Comparison of ENCODE assay signal across 2 cellular contexts in the genomic region with DNA sequence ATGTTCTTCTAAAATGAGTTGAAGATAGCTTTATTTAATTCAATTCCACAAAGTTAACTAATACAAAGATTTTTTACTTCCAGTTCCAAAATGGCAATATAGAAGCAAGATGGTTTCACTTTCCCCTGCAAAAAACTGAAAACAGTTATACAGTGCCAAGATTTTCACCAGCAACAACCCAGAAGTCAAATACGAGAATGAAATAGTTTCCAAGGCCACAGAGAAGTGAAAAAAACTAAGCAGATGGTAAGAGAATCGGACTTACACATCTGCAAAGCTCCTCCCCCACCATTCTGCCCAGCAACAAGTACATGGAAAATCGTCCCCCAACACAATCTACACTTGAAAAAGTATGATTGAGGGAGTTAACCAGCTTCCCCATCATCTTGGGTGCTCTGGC.
TF ChIP-seq lines count a peak whose summit lies in the region.

No MANE protein-coding gene starts in this region.

TF ChIP-seq in SK-N-SH, 30 proteins besides CTCF, POLR2A, EP300 and RAD21:
- no peak for TF ChIP-seq NRF1 (IDR thresholded peaks at IDR 0.05; ENCODE audit: low read depth, low read length)
- TF ChIP-seq FOXJ3 (CRISPR knock-in tag; IDR thresholded peaks at IDR 0.05), result no peak
- TF ChIP-seq NFIC (IDR thresholded peaks at IDR 0.05; ENCODE audit: borderline replicate concordance), result no peak
- TF ChIP-seq, protein P1, sequence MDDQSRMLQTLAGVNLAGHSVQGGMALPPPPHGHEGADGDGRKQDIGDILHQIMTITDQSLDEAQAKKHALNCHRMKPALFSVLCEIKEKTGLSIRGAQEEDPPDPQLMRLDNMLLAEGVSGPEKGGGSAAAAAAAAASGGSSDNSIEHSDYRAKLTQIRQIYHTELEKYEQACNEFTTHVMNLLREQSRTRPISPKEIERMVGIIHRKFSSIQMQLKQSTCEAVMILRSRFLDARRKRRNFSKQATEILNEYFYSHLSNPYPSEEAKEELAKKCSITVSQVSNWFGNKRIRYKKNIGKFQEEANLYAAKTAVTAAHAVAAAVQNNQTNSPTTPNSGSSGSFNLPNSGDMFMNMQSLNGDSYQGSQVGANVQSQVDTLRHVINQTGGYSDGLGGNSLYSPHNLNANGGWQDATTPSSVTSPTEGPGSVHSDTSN (IDR thresholded peaks at IDR 0.05), result no peak
- peak; percentile 24; the same call in 1 of the 2 replicates for TF ChIP-seq RFX5 (IDR thresholded peaks at IDR 0.05; ENCODE audit: low read length)

TF ChIP-seq in SK-N-SH treated with all-trans-retinoic acid at 6 μM for 48 hours, 23 proteins besides CTCF, POLR2A, EP300 and RAD21:
- no peak for TF ChIP-seq CSDC2 (CRISPR knock-in tag; IDR thresholded peaks at IDR 0.05)
- TF ChIP-seq PPARA (CRISPR knock-in tag; IDR thresholded peaks at IDR 0.05; ENCODE audit: borderline replicate concordance), result no peak
- TF ChIP-seq ARNTL (CRISPR knock-in tag; IDR thresholded peaks at IDR 0.05; ENCODE audit: borderline replicate concordance, low read depth), result no peak
- no peak for TF ChIP-seq RARB (CRISPR knock-in tag; IDR thresholded peaks at IDR 0.05)
- no peak for TF ChIP-seq ZFP3 (CRISPR knock-in tag; IDR thresholded peaks at IDR 0.05)
- TF ChIP-seq ZFP30 (CRISPR knock-in tag; IDR thresholded peaks at IDR 0.05), result no peak
- TF ChIP-seq, protein P2, sequence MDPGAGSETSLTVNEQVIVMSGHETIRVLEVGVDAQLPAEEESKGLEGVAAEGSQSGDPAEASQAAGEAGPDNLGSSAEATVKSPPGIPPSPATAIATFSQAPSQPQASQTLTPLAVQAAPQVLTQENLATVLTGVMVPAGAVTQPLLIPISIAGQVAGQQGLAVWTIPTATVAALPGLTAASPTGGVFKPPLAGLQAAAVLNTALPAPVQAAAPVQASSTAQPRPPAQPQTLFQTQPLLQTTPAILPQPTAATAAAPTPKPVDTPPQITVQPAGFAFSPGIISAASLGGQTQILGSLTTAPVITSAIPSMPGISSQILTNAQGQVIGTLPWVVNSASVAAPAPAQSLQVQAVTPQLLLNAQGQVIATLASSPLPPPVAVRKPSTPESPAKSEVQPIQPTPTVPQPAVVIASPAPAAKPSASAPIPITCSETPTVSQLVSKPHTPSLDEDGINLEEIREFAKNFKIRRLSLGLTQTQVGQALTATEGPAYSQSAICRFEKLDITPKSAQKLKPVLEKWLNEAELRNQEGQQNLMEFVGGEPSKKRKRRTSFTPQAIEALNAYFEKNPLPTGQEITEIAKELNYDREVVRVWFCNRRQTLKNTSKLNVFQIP (CRISPR knock-in tag; IDR thresholded peaks at IDR 0.05; ENCODE audit: borderline replicate concordance, low read depth), result no peak
- no peak for TF ChIP-seq ZC3H10 (CRISPR knock-in tag; IDR thresholded peaks at IDR 0.05)
- TF ChIP-seq ZNF8 (CRISPR knock-in tag; IDR thresholded peaks at IDR 0.05), result no peak
- TF ChIP-seq, protein P3, sequence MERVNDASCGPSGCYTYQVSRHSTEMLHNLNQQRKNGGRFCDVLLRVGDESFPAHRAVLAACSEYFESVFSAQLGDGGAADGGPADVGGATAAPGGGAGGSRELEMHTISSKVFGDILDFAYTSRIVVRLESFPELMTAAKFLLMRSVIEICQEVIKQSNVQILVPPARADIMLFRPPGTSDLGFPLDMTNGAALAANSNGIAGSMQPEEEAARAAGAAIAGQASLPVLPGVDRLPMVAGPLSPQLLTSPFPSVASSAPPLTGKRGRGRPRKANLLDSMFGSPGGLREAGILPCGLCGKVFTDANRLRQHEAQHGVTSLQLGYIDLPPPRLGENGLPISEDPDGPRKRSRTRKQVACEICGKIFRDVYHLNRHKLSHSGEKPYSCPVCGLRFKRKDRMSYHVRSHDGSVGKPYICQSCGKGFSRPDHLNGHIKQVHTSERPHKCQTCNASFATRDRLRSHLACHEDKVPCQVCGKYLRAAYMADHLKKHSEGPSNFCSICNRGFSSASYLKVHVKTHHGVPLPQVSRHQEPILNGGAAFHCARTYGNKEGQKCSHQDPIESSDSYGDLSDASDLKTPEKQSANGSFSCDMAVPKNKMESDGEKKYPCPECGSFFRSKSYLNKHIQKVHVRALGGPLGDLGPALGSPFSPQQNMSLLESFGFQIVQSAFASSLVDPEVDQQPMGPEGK (CRISPR knock-in tag; IDR thresholded peaks at IDR 0.05; ENCODE audit: borderline replicate concordance), result no peak
- no peak for TF ChIP-seq TCF4 (CRISPR knock-in tag; IDR thresholded peaks at IDR 0.05; ENCODE audit: borderline replicate concordance)
- TF ChIP-seq, protein P4, sequence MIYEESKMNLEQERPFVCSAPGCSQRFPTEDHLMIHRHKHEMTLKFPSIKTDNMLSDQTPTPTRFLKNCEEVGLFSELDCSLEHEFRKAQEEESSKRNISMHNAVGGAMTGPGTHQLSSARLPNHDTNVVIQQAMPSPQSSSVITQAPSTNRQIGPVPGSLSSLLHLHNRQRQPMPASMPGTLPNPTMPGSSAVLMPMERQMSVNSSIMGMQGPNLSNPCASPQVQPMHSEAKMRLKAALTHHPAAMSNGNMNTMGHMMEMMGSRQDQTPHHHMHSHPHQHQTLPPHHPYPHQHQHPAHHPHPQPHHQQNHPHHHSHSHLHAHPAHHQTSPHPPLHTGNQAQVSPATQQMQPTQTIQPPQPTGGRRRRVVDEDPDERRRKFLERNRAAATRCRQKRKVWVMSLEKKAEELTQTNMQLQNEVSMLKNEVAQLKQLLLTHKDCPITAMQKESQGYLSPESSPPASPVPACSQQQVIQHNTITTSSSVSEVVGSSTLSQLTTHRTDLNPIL (CRISPR knock-in tag; IDR thresholded peaks at IDR 0.05; ENCODE audit: low read depth), result no peak
- TF ChIP-seq BACH2 (CRISPR knock-in tag; IDR thresholded peaks at IDR 0.05; ENCODE audit: borderline replicate concordance), result no peak
- TF ChIP-seq, protein P5, sequence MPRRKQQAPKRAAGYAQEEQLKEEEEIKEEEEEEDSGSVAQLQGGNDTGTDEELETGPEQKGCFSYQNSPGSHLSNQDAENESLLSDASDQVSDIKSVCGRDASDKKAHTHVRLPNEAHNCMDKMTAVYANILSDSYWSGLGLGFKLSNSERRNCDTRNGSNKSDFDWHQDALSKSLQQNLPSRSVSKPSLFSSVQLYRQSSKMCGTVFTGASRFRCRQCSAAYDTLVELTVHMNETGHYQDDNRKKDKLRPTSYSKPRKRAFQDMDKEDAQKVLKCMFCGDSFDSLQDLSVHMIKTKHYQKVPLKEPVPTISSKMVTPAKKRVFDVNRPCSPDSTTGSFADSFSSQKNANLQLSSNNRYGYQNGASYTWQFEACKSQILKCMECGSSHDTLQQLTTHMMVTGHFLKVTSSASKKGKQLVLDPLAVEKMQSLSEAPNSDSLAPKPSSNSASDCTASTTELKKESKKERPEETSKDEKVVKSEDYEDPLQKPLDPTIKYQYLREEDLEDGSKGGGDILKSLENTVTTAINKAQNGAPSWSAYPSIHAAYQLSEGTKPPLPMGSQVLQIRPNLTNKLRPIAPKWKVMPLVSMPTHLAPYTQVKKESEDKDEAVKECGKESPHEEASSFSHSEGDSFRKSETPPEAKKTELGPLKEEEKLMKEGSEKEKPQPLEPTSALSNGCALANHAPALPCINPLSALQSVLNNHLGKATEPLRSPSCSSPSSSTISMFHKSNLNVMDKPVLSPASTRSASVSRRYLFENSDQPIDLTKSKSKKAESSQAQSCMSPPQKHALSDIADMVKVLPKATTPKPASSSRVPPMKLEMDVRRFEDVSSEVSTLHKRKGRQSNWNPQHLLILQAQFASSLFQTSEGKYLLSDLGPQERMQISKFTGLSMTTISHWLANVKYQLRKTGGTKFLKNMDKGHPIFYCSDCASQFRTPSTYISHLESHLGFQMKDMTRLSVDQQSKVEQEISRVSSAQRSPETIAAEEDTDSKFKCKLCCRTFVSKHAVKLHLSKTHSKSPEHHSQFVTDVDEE (CRISPR knock-in tag; IDR thresholded peaks at IDR 0.05), result no peak
- TF ChIP-seq SNAI2 (CRISPR knock-in tag; IDR thresholded peaks at IDR 0.05), result no peak
- TF ChIP-seq OSR1 (CRISPR knock-in tag; IDR thresholded peaks at IDR 0.05), result no peak
- no peak for TF ChIP-seq ISL1 (CRISPR knock-in tag; IDR thresholded peaks at IDR 0.05)
- no peak for TF ChIP-seq TOX (CRISPR knock-in tag; IDR thresholded peaks at IDR 0.05; ENCODE audit: borderline replicate concordance)
- no peak for TF ChIP-seq GLIS3 (CRISPR knock-in tag; IDR thresholded peaks at IDR 0.05)
- TF ChIP-seq ESRRG (CRISPR knock-in tag; IDR thresholded peaks at IDR 0.05), result no peak
